In the genomic region with DNA sequence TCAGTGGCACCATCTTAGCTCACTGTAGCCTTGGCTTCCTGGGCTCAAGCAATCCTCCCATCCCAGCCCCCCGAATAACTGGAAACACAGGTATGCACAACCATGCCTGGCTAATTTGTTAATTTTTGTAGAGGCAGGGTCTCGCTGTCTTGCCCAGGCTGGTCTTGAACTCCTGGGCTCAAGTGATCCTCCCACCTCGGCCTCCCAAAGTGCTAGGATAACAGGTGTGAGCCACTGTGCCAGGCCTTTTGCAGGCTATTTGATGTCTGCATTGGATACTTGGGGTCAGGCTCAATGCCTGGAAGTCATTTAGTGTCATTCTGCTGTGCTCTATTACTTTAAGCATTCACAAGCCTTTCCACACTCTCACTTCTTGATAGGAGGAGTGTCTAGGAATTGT, we compare ENCODE assay signal across 1 cellular context.
TF ChIP-seq lines count a peak whose summit lies in the region.

No MANE protein-coding gene starts in this region.

TF ChIP-seq in SK-N-SH treated with all-trans-retinoic acid at 6 μM for 48 hours, 23 proteins besides CTCF, POLR2A, EP300 and RAD21 (continued from another document):
- TF ChIP-seq, protein P1, sequence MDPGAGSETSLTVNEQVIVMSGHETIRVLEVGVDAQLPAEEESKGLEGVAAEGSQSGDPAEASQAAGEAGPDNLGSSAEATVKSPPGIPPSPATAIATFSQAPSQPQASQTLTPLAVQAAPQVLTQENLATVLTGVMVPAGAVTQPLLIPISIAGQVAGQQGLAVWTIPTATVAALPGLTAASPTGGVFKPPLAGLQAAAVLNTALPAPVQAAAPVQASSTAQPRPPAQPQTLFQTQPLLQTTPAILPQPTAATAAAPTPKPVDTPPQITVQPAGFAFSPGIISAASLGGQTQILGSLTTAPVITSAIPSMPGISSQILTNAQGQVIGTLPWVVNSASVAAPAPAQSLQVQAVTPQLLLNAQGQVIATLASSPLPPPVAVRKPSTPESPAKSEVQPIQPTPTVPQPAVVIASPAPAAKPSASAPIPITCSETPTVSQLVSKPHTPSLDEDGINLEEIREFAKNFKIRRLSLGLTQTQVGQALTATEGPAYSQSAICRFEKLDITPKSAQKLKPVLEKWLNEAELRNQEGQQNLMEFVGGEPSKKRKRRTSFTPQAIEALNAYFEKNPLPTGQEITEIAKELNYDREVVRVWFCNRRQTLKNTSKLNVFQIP (CRISPR knock-in tag; IDR thresholded peaks at IDR 0.05; ENCODE audit: borderline replicate concordance, low read depth) = no peak
- no peak for TF ChIP-seq BACH2 (CRISPR knock-in tag; IDR thresholded peaks at IDR 0.05; ENCODE audit: borderline replicate concordance)
- no peak for TF ChIP-seq GLIS3 (CRISPR knock-in tag; IDR thresholded peaks at IDR 0.05)
- TF ChIP-seq ZFP3 (CRISPR knock-in tag; IDR thresholded peaks at IDR 0.05) = no peak
- TF ChIP-seq, protein P2, sequence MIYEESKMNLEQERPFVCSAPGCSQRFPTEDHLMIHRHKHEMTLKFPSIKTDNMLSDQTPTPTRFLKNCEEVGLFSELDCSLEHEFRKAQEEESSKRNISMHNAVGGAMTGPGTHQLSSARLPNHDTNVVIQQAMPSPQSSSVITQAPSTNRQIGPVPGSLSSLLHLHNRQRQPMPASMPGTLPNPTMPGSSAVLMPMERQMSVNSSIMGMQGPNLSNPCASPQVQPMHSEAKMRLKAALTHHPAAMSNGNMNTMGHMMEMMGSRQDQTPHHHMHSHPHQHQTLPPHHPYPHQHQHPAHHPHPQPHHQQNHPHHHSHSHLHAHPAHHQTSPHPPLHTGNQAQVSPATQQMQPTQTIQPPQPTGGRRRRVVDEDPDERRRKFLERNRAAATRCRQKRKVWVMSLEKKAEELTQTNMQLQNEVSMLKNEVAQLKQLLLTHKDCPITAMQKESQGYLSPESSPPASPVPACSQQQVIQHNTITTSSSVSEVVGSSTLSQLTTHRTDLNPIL (CRISPR knock-in tag; IDR thresholded peaks at IDR 0.05; ENCODE audit: low read depth) = no peak
